In the genomic region with DNA sequence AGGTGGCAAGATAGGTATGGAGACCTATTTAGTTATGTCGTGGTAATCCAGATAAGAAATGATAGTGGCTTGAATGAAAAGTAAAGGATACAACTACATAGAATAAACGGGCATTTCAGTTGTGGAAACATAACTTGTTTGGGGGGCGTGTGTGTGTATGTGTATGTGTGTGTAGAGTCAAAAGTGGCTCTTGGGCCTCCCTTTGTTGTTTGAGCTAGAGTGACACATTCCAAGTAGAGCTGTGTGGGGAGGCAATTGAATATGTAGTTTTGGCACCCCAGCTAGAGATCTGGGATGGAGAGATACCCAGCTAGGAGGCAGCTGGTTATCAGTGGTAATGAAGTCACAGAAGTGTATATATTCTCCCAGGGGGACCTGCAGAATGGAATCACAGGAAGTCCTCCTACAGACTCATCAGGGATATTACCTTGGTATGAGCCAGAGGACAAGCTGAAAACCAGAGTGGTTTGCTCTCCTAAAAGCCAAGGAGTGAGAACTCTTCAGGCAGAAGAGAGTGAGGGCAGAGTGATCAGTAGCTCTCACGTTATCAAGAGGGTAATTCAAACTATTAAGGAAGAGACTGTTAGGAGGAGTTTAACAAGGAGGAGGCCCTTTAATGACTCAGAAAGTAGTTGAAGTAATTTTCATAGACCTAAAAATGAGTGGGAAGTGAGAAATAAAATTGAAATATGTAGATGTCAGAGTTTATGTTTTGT, we compare ENCODE assay signal across 1 cellular context.
TF ChIP-seq lines count a peak whose summit lies in the region.

No MANE protein-coding gene starts in this region.

TF ChIP-seq in K562, 482 proteins besides CTCF, POLR2A, EP300 and RAD21 (continued from another document and continues in another):
- TF ChIP-seq MXI1 (IDR thresholded peaks at IDR 0.05; ENCODE audit: low read depth, low read length) = no peak
- no peak for TF ChIP-seq PHTF2 (CRISPR knock-in tag; IDR thresholded peaks at IDR 0.05)
- TF ChIP-seq IRF2 (CRISPR knock-in tag; IDR thresholded peaks at IDR 0.05) = no peak
- no peak for TF ChIP-seq CEBPG (CRISPR knock-in tag; IDR thresholded peaks at IDR 0.05)
- TF ChIP-seq CEBPG (tag; conservative IDR thresholded peaks at IDR 0.05 in 1 of 2, IDR thresholded peaks at IDR 0.05 in 1 of 2) = no peak
- no peak for TF ChIP-seq ZNF318 (IDR thresholded peaks at IDR 0.05; ENCODE audit: borderline replicate concordance in 1 of 2, low read depth in 1 of 2)
- no peak for TF ChIP-seq RBM25 (IDR thresholded peaks at IDR 0.05; ENCODE audit: low read depth, low read length, severe bottlenecking)
- TF ChIP-seq POLR3A (IDR thresholded peaks at IDR 0.05; ENCODE audit: borderline replicate concordance, extremely low read depth, insufficient read depth, insufficient read length) = no peak
- TF ChIP-seq CBFB (CRISPR knock-in tag; IDR thresholded peaks at IDR 0.05) = no peak
- no peak for TF ChIP-seq ETS2 (tag; IDR thresholded peaks at IDR 0.05; ENCODE audit: borderline replicate concordance, poor library complexity, severe bottlenecking)
- TF ChIP-seq, protein P1, sequence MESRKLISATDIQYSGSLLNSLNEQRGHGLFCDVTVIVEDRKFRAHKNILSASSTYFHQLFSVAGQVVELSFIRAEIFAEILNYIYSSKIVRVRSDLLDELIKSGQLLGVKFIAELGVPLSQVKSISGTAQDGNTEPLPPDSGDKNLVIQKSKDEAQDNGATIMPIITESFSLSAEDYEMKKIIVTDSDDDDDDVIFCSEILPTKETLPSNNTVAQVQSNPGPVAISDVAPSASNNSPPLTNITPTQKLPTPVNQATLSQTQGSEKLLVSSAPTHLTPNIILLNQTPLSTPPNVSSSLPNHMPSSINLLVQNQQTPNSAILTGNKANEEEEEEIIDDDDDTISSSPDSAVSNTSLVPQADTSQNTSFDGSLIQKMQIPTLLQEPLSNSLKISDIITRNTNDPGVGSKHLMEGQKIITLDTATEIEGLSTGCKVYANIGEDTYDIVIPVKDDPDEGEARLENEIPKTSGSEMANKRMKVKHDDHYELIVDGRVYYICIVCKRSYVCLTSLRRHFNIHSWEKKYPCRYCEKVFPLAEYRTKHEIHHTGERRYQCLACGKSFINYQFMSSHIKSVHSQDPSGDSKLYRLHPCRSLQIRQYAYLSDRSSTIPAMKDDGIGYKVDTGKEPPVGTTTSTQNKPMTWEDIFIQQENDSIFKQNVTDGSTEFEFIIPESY (CRISPR knock-in tag; IDR thresholded peaks at IDR 0.05) = peak; percentile 38; the same call in 1 of the 2 replicates
- TF ChIP-seq ZFP30 (CRISPR knock-in tag; IDR thresholded peaks at IDR 0.05; ENCODE audit: borderline replicate concordance) = no peak
- TF ChIP-seq ZNF140 (CRISPR knock-in tag; IDR thresholded peaks at IDR 0.05) = no peak
- no peak for TF ChIP-seq HEY1 (CRISPR knock-in tag; IDR thresholded peaks at IDR 0.05; ENCODE audit: borderline replicate concordance)
- TF ChIP-seq GATAD2A (IDR thresholded peaks at IDR 0.05) = peak; percentile 30; the same call in 1 of the 2 replicates
- TF ChIP-seq GABPB1 (CRISPR knock-in tag; IDR thresholded peaks at IDR 0.05) = peak; percentile 79
- TF ChIP-seq THRA (IDR thresholded peaks at IDR 0.05) = no peak
- no peak for TF ChIP-seq MCM2 (IDR thresholded peaks at IDR 0.05; ENCODE audit: low read depth)
- no peak for TF ChIP-seq XRCC3 (IDR thresholded peaks at IDR 0.05)
- TF ChIP-seq, protein P2, sequence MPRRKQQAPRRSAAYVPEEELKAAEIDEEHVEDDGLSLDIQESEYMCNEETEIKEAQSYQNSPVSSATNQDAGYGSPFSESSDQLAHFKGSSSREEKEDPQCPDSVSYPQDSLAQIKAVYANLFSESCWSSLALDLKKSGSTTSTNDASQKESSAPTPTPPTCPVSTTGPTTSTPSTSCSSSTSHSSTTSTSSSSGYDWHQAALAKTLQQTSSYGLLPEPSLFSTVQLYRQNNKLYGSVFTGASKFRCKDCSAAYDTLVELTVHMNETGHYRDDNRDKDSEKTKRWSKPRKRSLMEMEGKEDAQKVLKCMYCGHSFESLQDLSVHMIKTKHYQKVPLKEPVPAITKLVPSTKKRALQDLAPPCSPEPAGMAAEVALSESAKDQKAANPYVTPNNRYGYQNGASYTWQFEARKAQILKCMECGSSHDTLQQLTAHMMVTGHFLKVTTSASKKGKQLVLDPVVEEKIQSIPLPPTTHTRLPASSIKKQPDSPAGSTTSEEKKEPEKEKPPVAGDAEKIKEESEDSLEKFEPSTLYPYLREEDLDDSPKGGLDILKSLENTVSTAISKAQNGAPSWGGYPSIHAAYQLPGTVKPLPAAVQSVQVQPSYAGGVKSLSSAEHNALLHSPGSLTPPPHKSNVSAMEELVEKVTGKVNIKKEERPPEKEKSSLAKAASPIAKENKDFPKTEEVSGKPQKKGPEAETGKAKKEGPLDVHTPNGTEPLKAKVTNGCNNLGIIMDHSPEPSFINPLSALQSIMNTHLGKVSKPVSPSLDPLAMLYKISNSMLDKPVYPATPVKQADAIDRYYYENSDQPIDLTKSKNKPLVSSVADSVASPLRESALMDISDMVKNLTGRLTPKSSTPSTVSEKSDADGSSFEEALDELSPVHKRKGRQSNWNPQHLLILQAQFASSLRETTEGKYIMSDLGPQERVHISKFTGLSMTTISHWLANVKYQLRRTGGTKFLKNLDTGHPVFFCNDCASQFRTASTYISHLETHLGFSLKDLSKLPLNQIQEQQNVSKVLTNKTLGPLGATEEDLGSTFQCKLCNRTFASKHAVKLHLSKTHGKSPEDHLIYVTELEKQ (CRISPR knock-in tag; IDR thresholded peaks at IDR 0.05) = no peak
- TF ChIP-seq NCOA6 (IDR thresholded peaks at IDR 0.05) = peak; percentile 27; the same call in 1 of the 2 replicates
- peak; percentile 91 for TF ChIP-seq PKNOX1 (IDR thresholded peaks at IDR 0.05)
- TF ChIP-seq ZNF143 (CRISPR knock-in tag; IDR thresholded peaks at IDR 0.05) = no peak
- TF ChIP-seq, protein P3, sequence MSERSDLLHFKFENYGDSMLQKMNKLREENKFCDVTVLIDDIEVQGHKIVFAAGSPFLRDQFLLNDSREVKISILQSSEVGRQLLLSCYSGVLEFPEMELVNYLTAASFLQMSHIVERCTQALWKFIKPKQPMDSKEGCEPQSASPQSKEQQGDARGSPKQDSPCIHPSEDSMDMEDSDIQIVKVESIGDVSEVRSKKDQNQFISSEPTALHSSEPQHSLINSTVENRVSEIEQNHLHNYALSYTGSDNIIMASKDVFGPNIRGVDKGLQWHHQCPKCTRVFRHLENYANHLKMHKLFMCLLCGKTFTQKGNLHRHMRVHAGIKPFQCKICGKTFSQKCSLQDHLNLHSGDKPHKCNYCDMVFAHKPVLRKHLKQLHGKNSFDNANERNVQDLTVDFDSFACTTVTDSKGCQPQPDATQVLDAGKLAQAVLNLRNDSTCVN (CRISPR knock-in tag; IDR thresholded peaks at IDR 0.05) = no peak
- TF ChIP-seq, protein P4, sequence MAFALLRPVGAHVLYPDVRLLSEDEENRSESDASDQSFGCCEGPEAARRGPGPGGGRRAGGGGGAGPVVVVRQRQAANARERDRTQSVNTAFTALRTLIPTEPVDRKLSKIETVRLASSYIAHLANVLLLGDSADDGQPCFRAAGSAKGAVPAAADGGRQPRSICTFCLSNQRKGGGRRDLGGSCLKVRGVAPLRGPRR (CRISPR knock-in tag; IDR thresholded peaks at IDR 0.05) = no peak
- TF ChIP-seq SFPQ (IDR thresholded peaks at IDR 0.05; ENCODE audit: low read depth, low read length) = no peak
- TF ChIP-seq, protein P5, sequence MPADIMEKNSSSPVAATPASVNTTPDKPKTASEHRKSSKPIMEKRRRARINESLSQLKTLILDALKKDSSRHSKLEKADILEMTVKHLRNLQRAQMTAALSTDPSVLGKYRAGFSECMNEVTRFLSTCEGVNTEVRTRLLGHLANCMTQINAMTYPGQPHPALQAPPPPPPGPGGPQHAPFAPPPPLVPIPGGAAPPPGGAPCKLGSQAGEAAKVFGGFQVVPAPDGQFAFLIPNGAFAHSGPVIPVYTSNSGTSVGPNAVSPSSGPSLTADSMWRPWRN (IDR thresholded peaks at IDR 0.05; ENCODE audit: low read depth) = no peak
- TF ChIP-seq ZNF263 (CRISPR knock-in tag; IDR thresholded peaks at IDR 0.05; ENCODE audit: borderline replicate concordance) = no peak; the same call in 1 of the 2 replicates
- TF ChIP-seq NR3C1 (CRISPR knock-in tag; IDR thresholded peaks at IDR 0.05) = no peak
- peak; percentile 97 for TF ChIP-seq SMARCA4 (IDR thresholded peaks at IDR 0.05)
- no peak for TF ChIP-seq ZNF3 (CRISPR knock-in tag; IDR thresholded peaks at IDR 0.05)
- no peak for TF ChIP-seq SNIP1 (IDR thresholded peaks at IDR 0.05; ENCODE audit: low read depth)
- TF ChIP-seq MXD1 (CRISPR knock-in tag; IDR thresholded peaks at IDR 0.05; ENCODE audit: borderline replicate concordance, poor library complexity, severe bottlenecking) = no peak
